Comparison of ENCODE assay signal across 19 cellular contexts in genomic region chr20:13426870-13427269, GRCh38.
DNase-seq lines count a peak whose midpoint lies in the region; ATAC-seq lines count a peak whose summit lies in the region.
"Had no signal": no experiment of that assay in that cellular context is flagged by ENCODE, and none has a peak within 500 bp of the region (broad histone marks: within the 10 kb centered on the region; RNA-seq: fewer than 3 reads in every experiment).

No MANE protein-coding gene starts in this region.

- intact Hi-C loops in sciatic nerve (cut with DNase I) = no loop called here

- DNase-seq in H4 (ENCODE audit: low spot score) (peak; percentile 34), SK-N-MC (ENCODE audit: low read depth, low spot score) (no peak), fibroblast of peridontal ligament (ENCODE audit: extremely low read depth) (peak; percentile 37), sciatic nerve (ENCODE audit: low spot score) (no peak)
- DNase-seq: DMS153, DND-41, HFFc6, KBM-7, MM.1S, NCI-H2029, NCI-H226, NCI-H510A, NCI-H69, SHP77 treated with DMSO at 0.1 percent for 48 hours had no signal

- ATAC-seq in HG03342 (IDR thresholded peaks at IDR 0.05; ENCODE audit: unreplicated experiment) = no peak
- no peak for ATAC-seq in GM19395 (IDR thresholded peaks at IDR 0.05; ENCODE audit: unreplicated experiment)
- no peak for ATAC-seq in HG03521 (IDR thresholded peaks at IDR 0.05; ENCODE audit: unreplicated experiment)
- no peak for ATAC-seq in sciatic nerve
- ATAC-seq: Panc1 had no signal

- H3K4me3 ChIP-seq in SK-N-MC = no peak overlapping the region
- H3K4me3 ChIP-seq: HAP-1 had no signal

- 0 out of 2 replicates have a peak overlapping the region, but pooled peaks have one; percentile 15 for H3K27ac ChIP-seq in SK-N-MC

- no peak overlapping the region for H3K9ac ChIP-seq in SK-N-MC (ENCODE audit: insufficient read length)

- no peaks in the 10 kb centered on the region for H3K9me3 ChIP-seq in SK-N-MC (ENCODE audit: low read depth, low read length)
- H3K9me3 ChIP-seq: HAP-1 had no signal

- H3K36me3 ChIP-seq in SK-N-MC (ENCODE audit: insufficient read depth, low read length) = no peaks in the 10 kb centered on the region; the same call in 1 of the 2 replicates
- H3K36me3 ChIP-seq: HAP-1 had no signal

Comparison
In these comparisons a context has a peak if more than half of its experiments do, and no peak if none do; other contexts are left out.
1. DNase-seq: peak in H4 (single experiment) and fibroblast of peridontal ligament (single experiment); none in SK-N-MC (single experiment) and sciatic nerve (single experiment).